7 cellular contexts compared by ENCODE assay signal in the genomic region with DNA sequence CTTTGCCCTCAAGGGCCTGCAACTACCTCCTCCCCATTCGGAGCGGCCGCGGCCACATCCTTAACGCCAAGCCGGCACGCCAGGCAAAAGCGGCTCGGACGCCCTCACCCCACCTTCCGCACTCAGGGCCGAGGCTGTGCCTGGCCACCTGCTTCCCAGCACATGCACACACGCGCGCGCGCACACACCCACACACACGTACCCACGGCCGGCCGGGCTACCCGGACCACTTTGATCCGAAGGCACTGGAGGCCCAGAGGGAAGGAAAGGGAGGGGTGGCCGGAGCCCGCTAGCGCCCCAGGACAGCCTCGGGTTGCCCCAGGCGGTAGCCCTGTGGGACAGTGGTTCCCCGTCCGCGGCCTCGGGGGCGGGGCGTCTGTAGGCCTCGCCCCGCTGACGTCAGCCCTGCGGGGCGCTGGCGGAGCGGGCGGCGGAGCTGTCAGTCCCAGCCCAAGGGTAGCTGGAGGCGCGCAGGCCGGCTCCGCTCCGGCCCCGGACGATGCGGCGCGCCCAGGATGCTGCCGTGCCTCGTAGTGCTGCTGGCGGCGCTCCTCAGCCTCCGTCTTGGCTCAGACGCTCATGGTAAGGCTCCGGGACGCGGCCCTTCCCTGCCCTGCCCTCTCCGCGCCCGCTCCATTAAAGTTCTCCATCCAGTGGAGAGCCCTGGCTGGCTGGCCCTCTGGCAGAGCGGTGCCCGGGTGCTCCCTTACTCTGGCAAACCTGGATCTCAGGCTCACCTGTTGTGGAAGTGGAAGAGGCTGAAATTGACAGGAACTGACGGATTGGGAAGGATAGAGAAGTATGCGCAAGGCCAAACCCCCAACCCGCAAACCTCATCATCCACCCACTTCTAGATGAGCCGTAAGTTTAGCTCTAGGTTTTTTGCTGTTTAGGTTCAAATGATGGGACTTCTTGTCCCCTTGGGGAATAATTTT. TPM values are rescaled to one million over a fixed set of nuclear protein-coding genes. Genes with fewer than 3 reads are reported as not detected.
DNase-seq lines count a peak whose midpoint lies in the region; ATAC-seq, FAIRE-seq and TF ChIP-seq lines count a peak whose summit lies in the region.

TSS of gene IL10RA (plus strand) at position 442 of the 935 bp plus-strand sequence. CDS start at position 516, 74 bp downstream.

- peaks cover 58% of the 10 kb centered on the region for H3K27me3 Mint-ChIP-seq in chondrocyte (ENCODE audit: low read depth)

- CTCF ChIA-PET in HCT116 (lab: Charles Lee): interaction anchor here (0.7 kb wide), 1 partner anchor 11 kb away, joined by 3 read pairs; no protein-coding TSS in a partner anchor
- CTCF ChIA-PET in HepG2 (lab: Yijun Ruan, JAX; ENCODE audit: low intra/inter-chr PET ratio, low total read pairs): no interaction called here

- no peak for TF ChIP-seq RAD21 in HCT116 (IDR thresholded peaks at IDR 0.05; ENCODE audit: low read depth)
- TF ChIP-seq RAD21 in HepG2 (CRISPR knock-in tag; IDR thresholded peaks at IDR 0.05): no peak

- in situ Hi-C loops in HepG2 (cut with HindIII; ENCODE audit: extremely low pct_ligation_motif_present, low pct_unique_long_range_greater_than_20kb): no loop called here

- H3K9me2 ChIP-seq in HCT116 (ENCODE audit: insufficient read depth): no peaks in the 10 kb centered on the region

- BruUV-seq in HCT116 (replicated peaks; lab: Mats Ljungman, UMichigan) (TSS peak; percentile 73), HepG2 (replicated peaks; lab: Mats Ljungman, UMichigan) (no TSS peak)

- H3K4me2 ChIP-seq in HCT116 (ENCODE audit: low read length): peak within 1 kb of the TSS; percentile 85
- peak within 1 kb of the TSS; percentile 72 for H3K4me2 ChIP-seq in HepG2 (ENCODE audit: low read depth, low read length)

- 52% methylated on average over 6 of the region's 71 CpGs for WGBS in HepG2 (ENCODE audit: low lambda C conversion rate)

- H3K9ac ChIP-seq in HCT116 (ENCODE audit: low read length) (peak within 1 kb of the TSS; percentile 61), HepG2 (ENCODE audit: insufficient read depth, low read depth, low read length) (no peak within 1 kb of the TSS)

- no peak within 1 kb of the TSS for H3K27ac Mint-ChIP-seq in chondrocyte (ENCODE audit: unreplicated experiment)

- no peak for TF ChIP-seq POLR2A in HCT116 (IDR thresholded peaks at IDR 0.05; ENCODE audit: borderline replicate concordance, extremely low read depth, insufficient read depth, insufficient read length)
- no peak for TF ChIP-seq POLR2A in HepG2 (IDR thresholded peaks at IDR 0.05; ENCODE audit: insufficient read depth in 1 of 2, low read depth in 2 of 2, low read length in 2 of 2)

- peak within 1 kb of the TSS; percentile 77 for H3K4me3 Mint-ChIP-seq in chondrocyte (ENCODE audit: unreplicated experiment)

- FAIRE-seq in HepG2 (lab: Jason Lieb, UNC): no peak

- no peak for TF ChIP-seq CTCF in GM12875 (IDR thresholded peaks at IDR 0.05; ENCODE audit: borderline replicate concordance, insufficient read depth, low read depth, low read length)
- TF ChIP-seq CTCF in HCT116 (IDR thresholded peaks at IDR 0.05 in 2 of 3, conservative IDR thresholded peaks at IDR 0.05 in 1 of 3; ENCODE audit: borderline replicate concordance in 1 of 3, insufficient read depth in 1 of 3, low read depth in 2 of 3, low read length in 2 of 3): no peak
- no peak for TF ChIP-seq CTCF in chondrocyte (IDR thresholded peaks at IDR 0.05)
- no peak for TF ChIP-seq CTCF in HepG2 (CRISPR knock-in tag; IDR thresholded peaks at IDR 0.05)

- POLR2A ChIA-PET in HCT116 (lab: Charles Lee) (interaction anchor here (0.9 kb wide), 1 partner anchor 10 kb away, joined by 3 read pairs; no protein-coding TSS in a partner anchor), HepG2 (lab: Yijun Ruan, JAX) (no interaction called here)

- peak; percentile 98 for ATAC-seq in HCT116
- peak; percentile 73 to 74 for ATAC-seq in activated CD4-positive, CD25-positive, alpha-beta regulatory T cell treated with anti-CD3 and anti-CD28 coated beads, Interleukin-2, amount 50 U/mL, for 24 hours
- peak; percentile 89 for ATAC-seq in HepG2

- peaks cover 20% of the 10 kb centered on the region for H3K4me1 Mint-ChIP-seq in chondrocyte (ENCODE audit: low read depth)

- H2AFZ ChIP-seq in HCT116 (ENCODE audit: low read depth, low read length, poor library complexity, severe bottlenecking): peak within 1 kb of the TSS; percentile 41
- no peak within 1 kb of the TSS for H2AFZ ChIP-seq in HepG2 (ENCODE audit: low read length)

- H3K4me3 ChIP-seq in GM12875 (ENCODE audit: low read depth, low read length) (peak within 1 kb of the TSS; percentile 77), HCT116 (replicated peaks in 1 of 2; ENCODE audit: low read depth in 1 of 2, low read length in 2 of 2) (peak within 1 kb of the TSS; percentile 51 to 61), HepG2 (replicated peaks in 1 of 3; ENCODE audit: insufficient read depth in 1 of 3, low read depth in 2 of 3, low read length in 3 of 3) (peak within 1 kb of the TSS; percentile 33 to 59 (median 37))

- peak within 1 kb of the TSS; percentile 50; the same call in 1 of the 2 replicates for H3K27ac ChIP-seq in HCT116 (ENCODE audit: low read depth, low read length)
- H3K27ac ChIP-seq in HepG2 (ENCODE audit: extremely low read length, insufficient read depth, low read length): no peak within 1 kb of the TSS

- H3K27me3 ChIP-seq in HCT116 (ENCODE audit: insufficient read depth, low read length) (no peaks in the 10 kb centered on the region), HepG2 (ENCODE audit: control insufficient read depth in 1 of 2, insufficient read depth in 2 of 2, low read length in 2 of 2) (peaks cover 16 to 65% of the 10 kb centered on the region in 2 experiments)

- H3K9me3 ChIP-seq in HCT116 (ENCODE audit: control insufficient read depth in 1 of 2, insufficient read depth in 1 of 2, low read depth in 1 of 2, low read length in 2 of 2): no peaks in the 10 kb centered on the region
- no peaks in the 10 kb centered on the region for H3K9me3 ChIP-seq in HepG2 (ENCODE audit: low read length)

- intact Hi-C loops in HCT116 (cut with micrococcal nuclease): no loop called here
- intact Hi-C loops in HepG2 (cut with micrococcal nuclease; ENCODE audit: unreplicated experiment): no loop called here

- H3K36me3 Mint-ChIP-seq in chondrocyte (ENCODE audit: low read depth): no peaks in the 10 kb centered on the region

- TF ChIP-seq EP300 in HepG2 (IDR thresholded peaks at IDR 0.05; ENCODE audit: low read depth in 2 of 2, low read length in 2 of 2) (no peak), HepG2 (CRISPR knock-in tag; IDR thresholded peaks at IDR 0.05; ENCODE audit: borderline replicate concordance) (no peak)

- DNase-seq in HCT116 (ENCODE audit: low read depth, low spot score) (peak; percentile 39), NCI-H1092 treated with DMSO at 0.1 percent for 48 hours (lab: John Stamatoyannopoulos, UW) (peak; percentile 55), chondrocyte (ENCODE audit: low spot score) (no peak), HepG2 (ENCODE audit: low spot score) (peak; percentile 8)
- DNase-seq in stimulated activated CD4-positive, alpha-beta T cell treated with anti-CD3 and anti-CD28 coated beads, Interleukin-2, amount 100 ng/mL, for 48 hours: peak; percentile 80 to 89

- H4K20me1 ChIP-seq in HCT116 (ENCODE audit: insufficient read depth): no peaks in the 10 kb centered on the region
- H4K20me1 ChIP-seq in HepG2 (ENCODE audit: insufficient read depth, low read length): no peaks in the 10 kb centered on the region

- H3K4me1 ChIP-seq in HCT116 (ENCODE audit: control insufficient read depth in 1 of 2, insufficient read depth in 2 of 2, low read length in 2 of 2): peaks cover 6 to 16% of the 10 kb centered on the region in 2 experiments
- H3K4me1 ChIP-seq in HepG2 (ENCODE audit: insufficient read depth, low read length): peaks cover 17% of the 10 kb centered on the region

- no peaks in the 10 kb centered on the region for H3K9me3 Mint-ChIP-seq in chondrocyte (ENCODE audit: low read depth)

- H3K79me2 ChIP-seq in HCT116 (ENCODE audit: insufficient read depth, low read length): no peaks in the 10 kb centered on the region
- H3K79me2 ChIP-seq in HepG2 (ENCODE audit: insufficient read depth, low read length): no peaks in the 10 kb centered on the region

- H3K36me3 ChIP-seq in HCT116 (ENCODE audit: control insufficient read depth in 1 of 2, insufficient read depth in 2 of 2, low read length in 2 of 2) (no peaks in the 10 kb centered on the region), HepG2 (replicated peaks in 1 of 2; ENCODE audit: control insufficient read depth in 1 of 2, insufficient read depth in 2 of 2, low read length in 2 of 2) (no peaks in the 10 kb centered on the region)

- RAD21 ChIA-PET in HCT116 (lab: Charles Lee; ENCODE audit: low non-redundant PET in 1 of 2, low total read pairs in 2 of 2, uncharacterized antibody in 2 of 2, unreplicated experiment in 2 of 2): interaction anchor here in 1 of 2 experiments (0.8 kb wide), 1 partner anchor 39 kb away, joined by 3 read pairs; no protein-coding TSS in a partner anchor

TF ChIP-seq in HepG2, 621 proteins besides CTCF, POLR2A, EP300 and RAD21 (continues in another document):
- no peak for TF ChIP-seq CHD2 (IDR thresholded peaks at IDR 0.05; ENCODE audit: low read depth, low read length)

RNA-seq across cellular contexts. Expression of gene IL10RA, which starts in this region (rescaled TPM):
- total RNA-seq in HCT116 (2021; ENCODE audit: unreplicated experiment) (1.7 TPM), chondrocyte (0.12 to 0.77 TPM in 2 of 3 replicates, not detected in the other), HepG2 (2016; rRNA removed; fragmentation: Illumina TruSeq; extraction: Trizol) (not detected in 2 replicates)
- polyA plus RNA-seq in HCT116 (2012): 0.67 and 1.1 TPM in 2 replicates
- not detected in 2 replicates for total RNA-seq in HepG2 (2016; cell fraction: cytosol; rRNA removed; fragmentation: Illumina TruSeq; extraction: Trizol; ENCODE audit: low read depth)
- not detected in 2 replicates for total RNA-seq in HepG2 (2016; cell fraction: insoluble cytoplasmic fraction; rRNA removed; fragmentation: Illumina TruSeq; extraction: Trizol)
- total RNA-seq in HepG2 (2016; cell fraction: membrane; rRNA removed; fragmentation: Illumina TruSeq; extraction: Trizol): not detected in 2 replicates
- not detected in 2 replicates for total RNA-seq in HepG2 (2016; cell fraction: nucleus; rRNA removed; fragmentation: Illumina TruSeq; extraction: Trizol)
- polyA plus RNA-seq in HepG2 (2011; rRNA removed): 0.03 TPM in 1 of 2 replicates, not detected in the other
- polyA plus RNA-seq in HepG2 (2011; cell fraction: cytosol; rRNA removed): 0.01 TPM in 1 of 2 replicates, not detected in the other
- polyA plus RNA-seq in HepG2 (2011; cell fraction: nucleus; rRNA removed): 0.07 TPM in 1 of 2 replicates, not detected in the other
- 0.29 TPM in 1 of 2 replicates, not detected in the other for polyA plus RNA-seq in HepG2 (2012)
- not detected in 2 replicates for polyA plus RNA-seq in HepG2 (2016; cell fraction: cytosol; fragmentation: Illumina TruSeq; extraction: Trizol; ENCODE audit: low read depth)
- polyA plus RNA-seq in HepG2 (2016; cell fraction: insoluble cytoplasmic fraction; fragmentation: Illumina TruSeq; extraction: Trizol; ENCODE audit: low read depth): not detected in 2 replicates
- not detected in 2 replicates for polyA plus RNA-seq in HepG2 (2016; cell fraction: membrane; fragmentation: Illumina TruSeq; extraction: Trizol; ENCODE audit: low read depth)
- not detected in 2 replicates for polyA plus RNA-seq in HepG2 (2016; cell fraction: nucleus; fragmentation: Illumina TruSeq; extraction: Trizol; ENCODE audit: insufficient read depth, low read depth)
- 1.2 TPM in 1 of 2 replicates, not detected in the other for polyA minus RNA-seq in HepG2 (2011; rRNA and poly(A)+ RNA removed; ENCODE audit: low replicate concordance)
- not detected in 2 replicates for polyA minus RNA-seq in HepG2 (2011; cell fraction: cytosol; rRNA and poly(A)+ RNA removed)
- not detected in 2 replicates for polyA minus RNA-seq in HepG2 (2011; cell fraction: nucleus; rRNA and poly(A)+ RNA removed)
